ENCODE assay signal across 17 cellular contexts in the genomic region with DNA sequence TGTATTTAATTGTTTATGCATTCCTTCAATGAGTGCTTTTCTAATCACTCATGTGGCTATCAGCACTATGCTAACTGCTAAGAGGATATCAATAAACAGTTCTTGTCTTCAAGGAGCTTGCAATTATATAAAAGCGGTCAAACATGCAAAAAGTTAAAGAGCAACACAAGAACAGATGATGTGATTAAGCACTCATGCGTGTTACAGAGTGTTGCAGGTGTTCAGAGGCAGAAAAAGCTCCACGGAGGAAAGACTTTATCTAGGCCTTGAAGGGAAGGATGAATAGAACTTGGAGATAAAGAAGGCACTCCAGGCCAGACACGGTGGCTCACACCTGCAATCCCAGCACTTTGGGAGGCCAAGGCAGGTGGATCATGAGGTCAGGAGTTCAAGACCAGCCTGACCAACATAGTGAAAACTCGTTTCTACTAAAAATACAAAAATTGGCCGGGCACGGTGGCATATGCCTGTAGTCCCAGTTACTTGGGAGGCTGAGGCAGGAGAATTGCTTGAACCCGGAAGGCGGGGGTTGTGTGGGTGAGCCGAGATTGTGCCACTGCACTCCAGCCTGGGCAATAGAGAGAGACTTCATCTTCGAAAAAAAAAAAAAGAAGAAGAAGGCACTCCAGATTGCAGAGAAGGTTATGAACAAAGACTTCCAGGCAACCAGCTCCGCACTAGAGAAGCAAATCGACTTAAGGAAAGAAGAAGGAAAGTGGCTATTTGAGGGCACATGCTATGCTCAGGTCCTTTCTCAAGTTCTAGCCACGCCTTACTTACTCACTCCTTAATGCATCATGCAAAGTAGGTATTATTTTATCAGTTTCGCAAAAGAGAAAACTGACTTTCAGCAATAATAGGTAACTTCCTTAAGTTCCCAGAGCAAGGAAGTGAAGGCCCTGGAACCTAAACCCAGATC. TPM values are rescaled to one million over a fixed set of nuclear protein-coding genes. Genes with fewer than 3 reads are reported as not detected.
DNase-seq lines count a peak whose midpoint lies in the region; ATAC-seq and TF ChIP-seq lines count a peak whose summit lies in the region.
"Had no signal": no experiment of that assay in that cellular context is flagged by ENCODE, and none has a peak within 500 bp of the region (broad histone marks: within the 10 kb centered on the region; RNA-seq: fewer than 3 reads in every experiment).

No MANE protein-coding gene starts in this region.

- POLR2A ChIA-PET in activated CD4-positive, alpha-beta T cell treated with anti-CD3 and anti-CD28 coated beads, Interleukin-2, amount 10 ng/mL, durations not matched to agents 7 days and 5 days (lab: Charles Lee), result no interaction called here
- POLR2A ChIA-PET in activated CD8-positive, alpha-beta T cell treated with anti-CD3 and anti-CD28 coated beads for 36 hours (lab: Charles Lee), result interaction anchor here (0.9 kb wide), 1 partner anchor 39 kb away, joined by 4 read pairs; no protein-coding TSS in a partner anchor
- POLR2A ChIA-PET in naive thymus-derived CD8-positive, alpha-beta T cell (lab: Charles Lee), result interaction anchor here (0.7 to 5.9 kb wide), 2 partner anchors 14 to 104 kb away, joined by 3 to 33 read pairs; partner anchors contain the start of gene CD3E

- H2AFZ ChIP-seq in Loucy (ENCODE audit: low read length), result no peak overlapping the region
- H2AFZ ChIP-seq: GM23338 had no signal

- no peaks in the 10 kb centered on the region for H3K27me3 Mint-ChIP-seq in activated CD4-positive, alpha-beta T cell treated with anti-CD3 and anti-CD28 coated beads, Interleukin-2, amount 10 ng/mL, durations not matched to agents 7 days and 5 days
- no peaks in the 10 kb centered on the region for H3K27me3 Mint-ChIP-seq in activated CD8-positive, alpha-beta T cell treated with anti-CD3 and anti-CD28 coated beads for 36 hours
- H3K27me3 Mint-ChIP-seq in naive thymus-derived CD8-positive, alpha-beta T cell, result no peaks in the 10 kb centered on the region

- H3K27ac Mint-ChIP-seq in activated CD4-positive, alpha-beta T cell treated with anti-CD3 and anti-CD28 coated beads, Interleukin-2, amount 10 ng/mL, durations not matched to agents 7 days and 5 days, result peak overlapping the region; percentile 96
- peak overlapping the region; percentile 50 for H3K27ac Mint-ChIP-seq in activated CD8-positive, alpha-beta T cell treated with anti-CD3 and anti-CD28 coated beads for 36 hours
- peak overlapping the region; percentile 91 to 100 (median 98) for H3K27ac Mint-ChIP-seq in naive thymus-derived CD8-positive, alpha-beta T cell
- H3K27ac Mint-ChIP-seq: GM23338 had no signal

- no peaks in the 10 kb centered on the region for H4K20me1 ChIP-seq in Loucy (ENCODE audit: insufficient read depth, low read length, poor library complexity, severe bottlenecking)

- peak overlapping the region; percentile 41 for H3K4me2 ChIP-seq in Loucy (ENCODE audit: low read depth, low read length, poor library complexity, severe bottlenecking)
- H3K4me2 ChIP-seq: GM23338 had no signal

- H3K36me3 ChIP-seq in Loucy (ENCODE audit: insufficient read depth, low read length), result peaks cover 17% of the 10 kb centered on the region

- no peak overlapping the region for H3K4me3 ChIP-seq in Loucy (ENCODE audit: low read length, poor library complexity, severe bottlenecking)
- H3K4me3 ChIP-seq: GM23338 had no signal

- no peaks in the 10 kb centered on the region for H3K27me3 ChIP-seq in Loucy (ENCODE audit: insufficient read depth, low read length, poor library complexity, severe bottlenecking)

- no peak overlapping the region for H3K4me3 Mint-ChIP-seq in activated CD4-positive, alpha-beta T cell treated with anti-CD3 and anti-CD28 coated beads, Interleukin-2, amount 10 ng/mL, durations not matched to agents 7 days and 5 days
- no peak overlapping the region for H3K4me3 Mint-ChIP-seq in activated CD8-positive, alpha-beta T cell treated with anti-CD3 and anti-CD28 coated beads for 36 hours
- peak overlapping the region in 7 of 10 donors; percentile 34 to 86 (median 64) for H3K4me3 Mint-ChIP-seq in naive thymus-derived CD8-positive, alpha-beta T cell
- H3K4me3 Mint-ChIP-seq: GM23338 had no signal

- H3K36me3 Mint-ChIP-seq in activated CD4-positive, alpha-beta T cell treated with anti-CD3 and anti-CD28 coated beads, Interleukin-2, amount 10 ng/mL, durations not matched to agents 7 days and 5 days (ENCODE audit: low read depth), result peaks cover 64% of the 10 kb centered on the region
- H3K36me3 Mint-ChIP-seq in activated CD8-positive, alpha-beta T cell treated with anti-CD3 and anti-CD28 coated beads for 36 hours (ENCODE audit: low read depth), result peaks cover 53% of the 10 kb centered on the region
- H3K36me3 Mint-ChIP-seq in naive thymus-derived CD8-positive, alpha-beta T cell, result peaks cover 9 to 34% (median 29%) of the 10 kb centered on the region in 3 donors

- H3K9me3 ChIP-seq in Loucy (ENCODE audit: insufficient read depth, low read depth, low read length), result no peaks in the 10 kb centered on the region

- peaks cover 64% of the 10 kb centered on the region for H3K4me1 ChIP-seq in Loucy (ENCODE audit: insufficient read depth, low read length, poor library complexity, severe bottlenecking)

- peaks cover 10% of the 10 kb centered on the region for H3F3A ChIP-seq in Loucy (ENCODE audit: low read depth)

- intact Hi-C loops in activated CD8-positive, alpha-beta T cell treated with anti-CD3 and anti-CD28 coated beads for 36 hours (cut with micrococcal nuclease), result no loop called here
- intact Hi-C loops in cardiac septum (cut with DNase I), result no loop called here

- peaks cover 16% of the 10 kb centered on the region for H3K9me3 Mint-ChIP-seq in activated CD4-positive, alpha-beta T cell treated with anti-CD3 and anti-CD28 coated beads, Interleukin-2, amount 10 ng/mL, durations not matched to agents 7 days and 5 days
- peaks cover 3% of the 10 kb centered on the region for H3K9me3 Mint-ChIP-seq in activated CD8-positive, alpha-beta T cell treated with anti-CD3 and anti-CD28 coated beads for 36 hours
- H3K9me3 Mint-ChIP-seq in naive thymus-derived CD8-positive, alpha-beta T cell, result peaks cover 0 to 17% (median 0%) of the 10 kb centered on the region in 9 donors
- H3K9me3 Mint-ChIP-seq: GM23338 had no signal

- no peak for DNase-seq in activated CD4-positive, alpha-beta T cell treated with anti-CD3 and anti-CD28 coated beads, Interleukin-2, amount 10 ng/mL, durations not matched to agents 7 days and 5 days
- DNase-seq in activated CD4-positive, alpha-beta T cell treated with anti-CD3 and anti-CD28 coated beads for 4 hours, result no peak
- no peak for DNase-seq in activated CD8-positive, alpha-beta T cell treated with anti-CD3 and anti-CD28 coated beads for 36 hours
- DNase-seq in naive thymus-derived CD8-positive, alpha-beta T cell, result no peak
- no peak for DNase-seq in NCI-H82 treated with DMSO at 0.1 percent for 48 hours (lab: John Stamatoyannopoulos, UW; ENCODE audit: unreplicated experiment)
- DNase-seq in cardiac septum (ENCODE audit: low spot score), result no peak
- DNase-seq in DMS 273 treated with DMSO at 0.1 percent for 48 hours (lab: John Stamatoyannopoulos, UW), result no peak
- DNase-seq: activated CD4-positive, alpha-beta T cell treated with anti-CD3 and anti-CD28 coated beads, Interleukin-2, amount 50 U/mL, for 48 hours; activated gamma-delta T cell treated with Interleukin-2 at 50 U/mL for 16 hours; foreskin melanocyte; mesenchymal stem cell; NCI-H1436; NCI-H524; RPMI8226; small intestine had no signal

- no peaks in the 10 kb centered on the region for H3K9me2 ChIP-seq in Loucy (replicated peaks; ENCODE audit: low read depth, low read length)

- CTCF ChIA-PET in activated CD4-positive, alpha-beta T cell treated with anti-CD3 and anti-CD28 coated beads, Interleukin-2, amount 10 ng/mL, durations not matched to agents 7 days and 5 days (lab: Charles Lee), result interaction anchor here (0.6 to 0.9 kb wide), 3 partner anchors 12 to 15 kb away, joined by 3 to 4 read pairs (median 4); no protein-coding TSS in a partner anchor
- CTCF ChIA-PET in activated CD8-positive, alpha-beta T cell treated with anti-CD3 and anti-CD28 coated beads for 36 hours (lab: Charles Lee), result interaction anchor here (0.9 to 1.1 kb wide), 2 partner anchors 10 to 147 kb away, joined by 3 to 4 read pairs; no protein-coding TSS in a partner anchor

- no peak overlapping the region for H3K9ac ChIP-seq in Loucy (ENCODE audit: low read depth, low read length, poor library complexity, severe bottlenecking)

- H3K79me2 ChIP-seq in Loucy (ENCODE audit: insufficient read depth, low read length), result peaks cover 3% of the 10 kb centered on the region; the same call in 1 of the 2 replicates

- H3K4me1 Mint-ChIP-seq in activated CD4-positive, alpha-beta T cell treated with anti-CD3 and anti-CD28 coated beads, Interleukin-2, amount 10 ng/mL, durations not matched to agents 7 days and 5 days, result peaks cover 88% of the 10 kb centered on the region
- H3K4me1 Mint-ChIP-seq in activated CD8-positive, alpha-beta T cell treated with anti-CD3 and anti-CD28 coated beads for 36 hours (ENCODE audit: low read depth), result peaks cover 83% of the 10 kb centered on the region
- H3K4me1 Mint-ChIP-seq in naive thymus-derived CD8-positive, alpha-beta T cell, result peaks cover 52 to 92% (median 91%) of the 10 kb centered on the region in 4 donors

- no peak for ATAC-seq in activated CD8-positive, alpha-beta T cell treated with anti-CD3 and anti-CD28 coated beads for 36 hours
- ATAC-seq in naive thymus-derived CD8-positive, alpha-beta T cell, result no peak
- ATAC-seq: GM23338 had no signal

- no peak for TF ChIP-seq CTCF in Loucy (conservative IDR thresholded peaks at IDR 0.05; ENCODE audit: low read length)
- no peak for TF ChIP-seq CTCF in activated CD8-positive, alpha-beta T cell treated with anti-CD3 and anti-CD28 coated beads for 36 hours (IDR thresholded peaks at IDR 0.05)

RNA-seq across cellular contexts. Expression of gene CD3E, which starts 13.8 kb away (rescaled TPM):
- total RNA-seq in activated CD4-positive, alpha-beta T cell treated with anti-CD3 and anti-CD28 coated beads, Interleukin-2, amount 10 ng/mL, durations not matched to agents 7 days and 5 days, result 100 to 1,000 TPM; 680 to 841 TPM
- 100 to 1,000 TPM; 372 to 387 TPM for total RNA-seq in activated CD8-positive, alpha-beta T cell treated with anti-CD3 and anti-CD28 coated beads for 36 hours
- total RNA-seq in naive thymus-derived CD8-positive, alpha-beta T cell, result 100 to 1,000 TPM; 564 to 620 TPM
- polyA plus RNA-seq in naive thymus-derived CD8-positive, alpha-beta T cell, result 1,000 to 10,000 TPM in 1 of 3 donors, 100 to 1,000 TPM in 2; 811 to 1,213 (median 948) TPM
- 0.48 TPM for total RNA-seq in cardiac septum
- total RNA-seq: GM23338 had no signal
- polyA plus RNA-seq: GM23338 had no signal

RNA-seq across cellular contexts. Expression of gene CD3D, which starts 24.1 kb away (rescaled TPM):
- total RNA-seq in activated CD4-positive, alpha-beta T cell treated with anti-CD3 and anti-CD28 coated beads, Interleukin-2, amount 10 ng/mL, durations not matched to agents 7 days and 5 days, result 100 to 1,000 TPM; 489 to 557 TPM
- total RNA-seq in activated CD8-positive, alpha-beta T cell treated with anti-CD3 and anti-CD28 coated beads for 36 hours, result 100 to 1,000 TPM; 316 to 325 TPM
- 100 to 1,000 TPM; 355 to 362 TPM for total RNA-seq in naive thymus-derived CD8-positive, alpha-beta T cell
- 1,000 to 10,000 TPM; 1,161 to 1,259 (median 1,215) TPM for polyA plus RNA-seq in naive thymus-derived CD8-positive, alpha-beta T cell
- total RNA-seq in cardiac septum, result 0.62 TPM
- total RNA-seq: GM23338 had no signal
- polyA plus RNA-seq: GM23338 had no signal

RNA-seq across cellular contexts. Expression of gene CD3G, which starts 25.8 kb away (rescaled TPM):
- 100 to 1,000 TPM; 264 to 268 TPM for total RNA-seq in activated CD4-positive, alpha-beta T cell treated with anti-CD3 and anti-CD28 coated beads, Interleukin-2, amount 10 ng/mL, durations not matched to agents 7 days and 5 days
- total RNA-seq in activated CD8-positive, alpha-beta T cell treated with anti-CD3 and anti-CD28 coated beads for 36 hours, result 100 to 1,000 TPM; 116 to 118 TPM
- 100 to 1,000 TPM; 202 to 209 TPM for total RNA-seq in naive thymus-derived CD8-positive, alpha-beta T cell
- polyA plus RNA-seq in naive thymus-derived CD8-positive, alpha-beta T cell, result 100 to 1,000 TPM; 397 to 400 (median 397) TPM
- total RNA-seq in cardiac septum, result 0.24 TPM
- total RNA-seq: GM23338 had no signal
- polyA plus RNA-seq: GM23338 had no signal

RNA-seq across cellular contexts. Expression of gene UBE4A, which starts 41.0 kb away (rescaled TPM):
- total RNA-seq in activated CD4-positive, alpha-beta T cell treated with anti-CD3 and anti-CD28 coated beads, Interleukin-2, amount 10 ng/mL, durations not matched to agents 7 days and 5 days, result 10 to 100 TPM; 42.6 to 49.1 TPM
- total RNA-seq in activated CD8-positive, alpha-beta T cell treated with anti-CD3 and anti-CD28 coated beads for 36 hours, result 10 to 100 TPM; 40.2 to 40.5 TPM
- 10 to 100 TPM; 48.7 to 52.8 TPM for total RNA-seq in naive thymus-derived CD8-positive, alpha-beta T cell
- 10 to 100 TPM; 20.7 to 31.0 (median 24.3) TPM for polyA plus RNA-seq in naive thymus-derived CD8-positive, alpha-beta T cell
- total RNA-seq in cardiac septum, result 38.3 TPM

RNA-seq across cellular contexts. Expression of gene MPZL2, which starts 54.3 kb away (rescaled TPM):
- 1 to 10 TPM; 5.5 to 6.0 TPM for total RNA-seq in activated CD4-positive, alpha-beta T cell treated with anti-CD3 and anti-CD28 coated beads, Interleukin-2, amount 10 ng/mL, durations not matched to agents 7 days and 5 days
- total RNA-seq in activated CD8-positive, alpha-beta T cell treated with anti-CD3 and anti-CD28 coated beads for 36 hours, result 10 to 100 TPM; 26.2 to 31.0 TPM
- total RNA-seq in naive thymus-derived CD8-positive, alpha-beta T cell, result 1 to 10 TPM; 2.8 to 3.1 TPM
- 1 to 10 TPM in 2 of 3 donors, under 1 TPM in 1; 0.94 to 3.1 (median 1.2) TPM for polyA plus RNA-seq in naive thymus-derived CD8-positive, alpha-beta T cell
- 24.2 TPM for total RNA-seq in cardiac septum

Comparison
In these comparisons a context has a peak if more than half of its experiments do, and no peak if none do; other contexts are left out.
1. H3K4me3 Mint-ChIP-seq: peak in naive thymus-derived CD8-positive, alpha-beta T cell (7 of 10); none in activated CD4-positive, alpha-beta T cell treated with anti-CD3 and anti-CD28 coated beads, Interleukin-2, amount 10 ng/mL, durations not matched to agents 7 days and 5 days (single experiment) and activated CD8-positive, alpha-beta T cell treated with anti-CD3 and anti-CD28 coated beads for 36 hours (single experiment).
2. RNA of gene CD3E, which starts 13.8 kb away (total RNA-seq): 680 to 841 TPM in activated CD4-positive, alpha-beta T cell treated with anti-CD3 and anti-CD28 coated beads, Interleukin-2, amount 10 ng/mL, durations not matched to agents 7 days and 5 days, 564 to 620 TPM in naive thymus-derived CD8-positive, alpha-beta T cell and 372 to 387 TPM in activated CD8-positive, alpha-beta T cell treated with anti-CD3 and anti-CD28 coated beads for 36 hours; 0.48 TPM in cardiac septum (single experiment); every median in the first group is over 100 times any median in the second.
3. RNA of gene CD3D, which starts 24.1 kb away (total RNA-seq): 489 to 557 TPM in activated CD4-positive, alpha-beta T cell treated with anti-CD3 and anti-CD28 coated beads, Interleukin-2, amount 10 ng/mL, durations not matched to agents 7 days and 5 days, 355 to 362 TPM in naive thymus-derived CD8-positive, alpha-beta T cell and 316 to 325 TPM in activated CD8-positive, alpha-beta T cell treated with anti-CD3 and anti-CD28 coated beads for 36 hours; 0.62 TPM in cardiac septum (single experiment); every median in the first group is over 100 times any median in the second.
4. RNA of gene CD3G, which starts 25.8 kb away (total RNA-seq): 264 to 268 TPM in activated CD4-positive, alpha-beta T cell treated with anti-CD3 and anti-CD28 coated beads, Interleukin-2, amount 10 ng/mL, durations not matched to agents 7 days and 5 days, 202 to 209 TPM in naive thymus-derived CD8-positive, alpha-beta T cell and 116 to 118 TPM in activated CD8-positive, alpha-beta T cell treated with anti-CD3 and anti-CD28 coated beads for 36 hours; 0.24 TPM in cardiac septum (single experiment); every median in the first group is over 10 times any median in the second.
5. Peak in every context shown above with its lines, with median percentiles within 50 percentile points of each other: H3K27ac Mint-ChIP-seq.